In the genomic region with DNA sequence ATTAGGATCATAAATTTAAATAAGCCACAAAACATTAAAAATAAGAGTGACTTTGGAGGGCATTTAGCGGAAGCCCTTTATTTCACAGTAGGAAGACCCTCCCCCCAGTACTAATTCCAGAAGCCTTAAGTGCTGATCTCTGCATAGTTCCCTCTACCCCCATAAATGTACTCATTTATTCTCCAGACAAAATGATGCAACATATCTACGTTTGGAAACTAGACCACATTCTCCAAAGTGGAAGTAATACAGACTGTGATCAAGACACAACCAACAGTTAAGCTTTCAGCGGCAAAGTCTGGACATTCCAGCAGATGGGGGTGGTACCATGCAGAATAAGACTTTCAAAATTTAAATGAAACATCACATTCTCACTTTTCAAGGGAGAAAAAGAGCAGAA, we compare ENCODE assay signal across 1 cellular context.
A peak's percentile ranks its signal among the peaks of the same experiment; 100 is the strongest.
TF ChIP-seq lines count a peak whose summit lies in the region.

No MANE protein-coding gene starts in this region.

TF ChIP-seq in K562, 482 proteins besides CTCF, POLR2A, EP300 and RAD21 (continued from another document):
- TF ChIP-seq NR2C1 (IDR thresholded peaks at IDR 0.05) (no peak), NR2C1 (tag; IDR thresholded peaks at IDR 0.05) (no peak), SMAD4 (CRISPR knock-in tag; conservative IDR thresholded peaks at IDR 0.05) (peak; percentile 67; the same call in 1 of the 2 replicates), MTF1 (CRISPR knock-in tag; IDR thresholded peaks at IDR 0.05; ENCODE audit: borderline replicate concordance) (no peak), ZNF668 (CRISPR knock-in tag; IDR thresholded peaks at IDR 0.05) (no peak), ATF7 (IDR thresholded peaks at IDR 0.05) (peak; percentile 53; the same call in 1 of the 2 replicates), ZSCAN32 (CRISPR knock-in tag; IDR thresholded peaks at IDR 0.05) (0 out of 2 replicates have a peak, but pooled peaks have one; percentile 50), GATA2 (CRISPR knock-in tag; IDR thresholded peaks at IDR 0.05) (no peak), MED1 (CRISPR knock-in tag; IDR thresholded peaks at IDR 0.05; ENCODE audit: borderline replicate concordance) (no peak), CEBPB (tag; IDR thresholded peaks at IDR 0.05) (peak; percentile 28; the same call in 1 of the 2 replicates), SMC3 (conservative IDR thresholded peaks at IDR 0.05; ENCODE audit: insufficient read depth, low read depth, low read length) (0 out of 2 replicates have a peak, but pooled peaks have one; percentile 13)
- TF ChIP-seq, protein P1, sequence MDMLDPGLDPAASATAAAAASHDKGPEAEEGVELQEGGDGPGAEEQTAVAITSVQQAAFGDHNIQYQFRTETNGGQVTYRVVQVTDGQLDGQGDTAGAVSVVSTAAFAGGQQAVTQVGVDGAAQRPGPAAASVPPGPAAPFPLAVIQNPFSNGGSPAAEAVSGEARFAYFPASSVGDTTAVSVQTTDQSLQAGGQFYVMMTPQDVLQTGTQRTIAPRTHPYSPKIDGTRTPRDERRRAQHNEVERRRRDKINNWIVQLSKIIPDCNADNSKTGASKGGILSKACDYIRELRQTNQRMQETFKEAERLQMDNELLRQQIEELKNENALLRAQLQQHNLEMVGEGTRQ (CRISPR knock-in tag; IDR thresholded peaks at IDR 0.05), result no peak
- TF ChIP-seq, protein P2, sequence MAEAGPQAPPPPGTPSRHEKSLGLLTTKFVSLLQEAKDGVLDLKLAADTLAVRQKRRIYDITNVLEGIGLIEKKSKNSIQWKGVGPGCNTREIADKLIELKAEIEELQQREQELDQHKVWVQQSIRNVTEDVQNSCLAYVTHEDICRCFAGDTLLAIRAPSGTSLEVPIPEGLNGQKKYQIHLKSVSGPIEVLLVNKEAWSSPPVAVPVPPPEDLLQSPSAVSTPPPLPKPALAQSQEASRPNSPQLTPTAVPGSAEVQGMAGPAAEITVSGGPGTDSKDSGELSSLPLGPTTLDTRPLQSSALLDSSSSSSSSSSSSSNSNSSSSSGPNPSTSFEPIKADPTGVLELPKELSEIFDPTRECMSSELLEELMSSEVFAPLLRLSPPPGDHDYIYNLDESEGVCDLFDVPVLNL (CRISPR knock-in tag; IDR thresholded peaks at IDR 0.05; ENCODE audit: low read depth), result no peak
- TF ChIP-seq, protein P3, sequence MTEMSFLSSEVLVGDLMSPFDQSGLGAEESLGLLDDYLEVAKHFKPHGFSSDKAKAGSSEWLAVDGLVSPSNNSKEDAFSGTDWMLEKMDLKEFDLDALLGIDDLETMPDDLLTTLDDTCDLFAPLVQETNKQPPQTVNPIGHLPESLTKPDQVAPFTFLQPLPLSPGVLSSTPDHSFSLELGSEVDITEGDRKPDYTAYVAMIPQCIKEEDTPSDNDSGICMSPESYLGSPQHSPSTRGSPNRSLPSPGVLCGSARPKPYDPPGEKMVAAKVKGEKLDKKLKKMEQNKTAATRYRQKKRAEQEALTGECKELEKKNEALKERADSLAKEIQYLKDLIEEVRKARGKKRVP (CRISPR knock-in tag; IDR thresholded peaks at IDR 0.05), result peak; percentile 62; the same call in 1 of the 2 replicates
- TF ChIP-seq, protein P4, sequence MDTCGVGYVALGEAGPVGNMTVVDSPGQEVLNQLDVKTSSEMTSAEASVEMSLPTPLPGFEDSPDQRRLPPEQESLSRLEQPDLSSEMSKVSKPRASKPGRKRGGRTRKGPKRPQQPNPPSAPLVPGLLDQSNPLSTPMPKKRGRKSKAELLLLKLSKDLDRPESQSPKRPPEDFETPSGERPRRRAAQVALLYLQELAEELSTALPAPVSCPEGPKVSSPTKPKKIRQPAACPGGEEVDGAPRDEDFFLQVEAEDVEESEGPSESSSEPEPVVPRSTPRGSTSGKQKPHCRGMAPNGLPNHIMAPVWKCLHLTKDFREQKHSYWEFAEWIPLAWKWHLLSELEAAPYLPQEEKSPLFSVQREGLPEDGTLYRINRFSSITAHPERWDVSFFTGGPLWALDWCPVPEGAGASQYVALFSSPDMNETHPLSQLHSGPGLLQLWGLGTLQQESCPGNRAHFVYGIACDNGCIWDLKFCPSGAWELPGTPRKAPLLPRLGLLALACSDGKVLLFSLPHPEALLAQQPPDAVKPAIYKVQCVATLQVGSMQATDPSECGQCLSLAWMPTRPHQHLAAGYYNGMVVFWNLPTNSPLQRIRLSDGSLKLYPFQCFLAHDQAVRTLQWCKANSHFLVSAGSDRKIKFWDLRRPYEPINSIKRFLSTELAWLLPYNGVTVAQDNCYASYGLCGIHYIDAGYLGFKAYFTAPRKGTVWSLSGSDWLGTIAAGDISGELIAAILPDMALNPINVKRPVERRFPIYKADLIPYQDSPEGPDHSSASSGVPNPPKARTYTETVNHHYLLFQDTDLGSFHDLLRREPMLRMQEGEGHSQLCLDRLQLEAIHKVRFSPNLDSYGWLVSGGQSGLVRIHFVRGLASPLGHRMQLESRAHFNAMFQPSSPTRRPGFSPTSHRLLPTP (IDR thresholded peaks at IDR 0.05; ENCODE audit: borderline replicate concordance, extremely low read depth, insufficient read length), result no peak
- TF ChIP-seq, protein P5, sequence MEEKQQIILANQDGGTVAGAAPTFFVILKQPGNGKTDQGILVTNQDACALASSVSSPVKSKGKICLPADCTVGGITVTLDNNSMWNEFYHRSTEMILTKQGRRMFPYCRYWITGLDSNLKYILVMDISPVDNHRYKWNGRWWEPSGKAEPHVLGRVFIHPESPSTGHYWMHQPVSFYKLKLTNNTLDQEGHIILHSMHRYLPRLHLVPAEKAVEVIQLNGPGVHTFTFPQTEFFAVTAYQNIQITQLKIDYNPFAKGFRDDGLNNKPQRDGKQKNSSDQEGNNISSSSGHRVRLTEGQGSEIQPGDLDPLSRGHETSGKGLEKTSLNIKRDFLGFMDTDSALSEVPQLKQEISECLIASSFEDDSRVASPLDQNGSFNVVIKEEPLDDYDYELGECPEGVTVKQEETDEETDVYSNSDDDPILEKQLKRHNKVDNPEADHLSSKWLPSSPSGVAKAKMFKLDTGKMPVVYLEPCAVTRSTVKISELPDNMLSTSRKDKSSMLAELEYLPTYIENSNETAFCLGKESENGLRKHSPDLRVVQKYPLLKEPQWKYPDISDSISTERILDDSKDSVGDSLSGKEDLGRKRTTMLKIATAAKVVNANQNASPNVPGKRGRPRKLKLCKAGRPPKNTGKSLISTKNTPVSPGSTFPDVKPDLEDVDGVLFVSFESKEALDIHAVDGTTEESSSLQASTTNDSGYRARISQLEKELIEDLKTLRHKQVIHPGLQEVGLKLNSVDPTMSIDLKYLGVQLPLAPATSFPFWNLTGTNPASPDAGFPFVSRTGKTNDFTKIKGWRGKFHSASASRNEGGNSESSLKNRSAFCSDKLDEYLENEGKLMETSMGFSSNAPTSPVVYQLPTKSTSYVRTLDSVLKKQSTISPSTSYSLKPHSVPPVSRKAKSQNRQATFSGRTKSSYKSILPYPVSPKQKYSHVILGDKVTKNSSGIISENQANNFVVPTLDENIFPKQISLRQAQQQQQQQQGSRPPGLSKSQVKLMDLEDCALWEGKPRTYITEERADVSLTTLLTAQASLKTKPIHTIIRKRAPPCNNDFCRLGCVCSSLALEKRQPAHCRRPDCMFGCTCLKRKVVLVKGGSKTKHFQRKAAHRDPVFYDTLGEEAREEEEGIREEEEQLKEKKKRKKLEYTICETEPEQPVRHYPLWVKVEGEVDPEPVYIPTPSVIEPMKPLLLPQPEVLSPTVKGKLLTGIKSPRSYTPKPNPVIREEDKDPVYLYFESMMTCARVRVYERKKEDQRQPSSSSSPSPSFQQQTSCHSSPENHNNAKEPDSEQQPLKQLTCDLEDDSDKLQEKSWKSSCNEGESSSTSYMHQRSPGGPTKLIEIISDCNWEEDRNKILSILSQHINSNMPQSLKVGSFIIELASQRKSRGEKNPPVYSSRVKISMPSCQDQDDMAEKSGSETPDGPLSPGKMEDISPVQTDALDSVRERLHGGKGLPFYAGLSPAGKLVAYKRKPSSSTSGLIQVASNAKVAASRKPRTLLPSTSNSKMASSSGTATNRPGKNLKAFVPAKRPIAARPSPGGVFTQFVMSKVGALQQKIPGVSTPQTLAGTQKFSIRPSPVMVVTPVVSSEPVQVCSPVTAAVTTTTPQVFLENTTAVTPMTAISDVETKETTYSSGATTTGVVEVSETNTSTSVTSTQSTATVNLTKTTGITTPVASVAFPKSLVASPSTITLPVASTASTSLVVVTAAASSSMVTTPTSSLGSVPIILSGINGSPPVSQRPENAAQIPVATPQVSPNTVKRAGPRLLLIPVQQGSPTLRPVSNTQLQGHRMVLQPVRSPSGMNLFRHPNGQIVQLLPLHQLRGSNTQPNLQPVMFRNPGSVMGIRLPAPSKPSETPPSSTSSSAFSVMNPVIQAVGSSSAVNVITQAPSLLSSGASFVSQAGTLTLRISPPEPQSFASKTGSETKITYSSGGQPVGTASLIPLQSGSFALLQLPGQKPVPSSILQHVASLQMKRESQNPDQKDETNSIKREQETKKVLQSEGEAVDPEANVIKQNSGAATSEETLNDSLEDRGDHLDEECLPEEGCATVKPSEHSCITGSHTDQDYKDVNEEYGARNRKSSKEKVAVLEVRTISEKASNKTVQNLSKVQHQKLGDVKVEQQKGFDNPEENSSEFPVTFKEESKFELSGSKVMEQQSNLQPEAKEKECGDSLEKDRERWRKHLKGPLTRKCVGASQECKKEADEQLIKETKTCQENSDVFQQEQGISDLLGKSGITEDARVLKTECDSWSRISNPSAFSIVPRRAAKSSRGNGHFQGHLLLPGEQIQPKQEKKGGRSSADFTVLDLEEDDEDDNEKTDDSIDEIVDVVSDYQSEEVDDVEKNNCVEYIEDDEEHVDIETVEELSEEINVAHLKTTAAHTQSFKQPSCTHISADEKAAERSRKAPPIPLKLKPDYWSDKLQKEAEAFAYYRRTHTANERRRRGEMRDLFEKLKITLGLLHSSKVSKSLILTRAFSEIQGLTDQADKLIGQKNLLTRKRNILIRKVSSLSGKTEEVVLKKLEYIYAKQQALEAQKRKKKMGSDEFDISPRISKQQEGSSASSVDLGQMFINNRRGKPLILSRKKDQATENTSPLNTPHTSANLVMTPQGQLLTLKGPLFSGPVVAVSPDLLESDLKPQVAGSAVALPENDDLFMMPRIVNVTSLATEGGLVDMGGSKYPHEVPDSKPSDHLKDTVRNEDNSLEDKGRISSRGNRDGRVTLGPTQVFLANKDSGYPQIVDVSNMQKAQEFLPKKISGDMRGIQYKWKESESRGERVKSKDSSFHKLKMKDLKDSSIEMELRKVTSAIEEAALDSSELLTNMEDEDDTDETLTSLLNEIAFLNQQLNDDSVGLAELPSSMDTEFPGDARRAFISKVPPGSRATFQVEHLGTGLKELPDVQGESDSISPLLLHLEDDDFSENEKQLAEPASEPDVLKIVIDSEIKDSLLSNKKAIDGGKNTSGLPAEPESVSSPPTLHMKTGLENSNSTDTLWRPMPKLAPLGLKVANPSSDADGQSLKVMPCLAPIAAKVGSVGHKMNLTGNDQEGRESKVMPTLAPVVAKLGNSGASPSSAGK (IDR thresholded peaks at IDR 0.05), result no peak
